In genomic region chr17:16419929-16420271, GRCh38 we compare ENCODE assay signal across 8 cellular contexts. TPM values are rescaled to one million over a fixed set of nuclear protein-coding genes. Genes with fewer than 3 reads are reported as not detected.
DNase-seq lines count a peak whose midpoint lies in the region; ATAC-seq and TF ChIP-seq lines count a peak whose summit lies in the region.

No MANE protein-coding gene starts in this region.

- H3K36me3 ChIP-seq in MG63, result no peaks in the 10 kb centered on the region

- H3K9me3 Mint-ChIP-seq in CD4-positive, alpha-beta T cell, result no peaks in the 10 kb centered on the region
- no peaks in the 10 kb centered on the region for H3K9me3 Mint-ChIP-seq in activated naive CD8-positive, alpha-beta T cell treated with anti-CD3 and anti-CD28 coated beads for 36 hours

- peak in 5 of 10 experiments; percentile 23 to 53 (median 37) for DNase-seq in CD4-positive, alpha-beta T cell
- peak; percentile 57 for DNase-seq in MG63
- peak; percentile 64 for DNase-seq in activated naive CD8-positive, alpha-beta T cell treated with anti-CD3 and anti-CD28 coated beads for 36 hours
- peak; percentile 63 for DNase-seq in myocyte (ENCODE audit: low read depth)
- DNase-seq in GM10248 (ENCODE audit: extremely low spot score), result no peak
- DNase-seq in RWPE1 (ENCODE audit: low spot score), result no peak
- DNase-seq in kidney glomerular epithelial cell (lab: John Stamatoyannopoulos, UW), result no peak

- no peak for TF ChIP-seq CTCF in CD4-positive, alpha-beta T cell (IDR thresholded peaks at IDR 0.05)
- TF ChIP-seq CTCF in GM10248 (IDR thresholded peaks at IDR 0.05; ENCODE audit: control extremely low read depth, extremely low read depth, low read depth, missing control alignments) (no peak), RWPE1 (conservative IDR thresholded peaks at IDR 0.05; ENCODE audit: low read depth) (no peak)

- H3K9me3 ChIP-seq in CD4-positive, alpha-beta T cell (ENCODE audit: control insufficient read depth, low read length), result no peaks in the 10 kb centered on the region
- H3K9me3 ChIP-seq in MG63, result no peaks in the 10 kb centered on the region

- no peak overlapping the region for H3K27ac ChIP-seq in CD4-positive, alpha-beta T cell (ENCODE audit: low read depth, low read length)
- no peak overlapping the region for H3K27ac ChIP-seq in RWPE1

- no peak overlapping the region for H3K4me3 Mint-ChIP-seq in CD4-positive, alpha-beta T cell
- H3K4me3 Mint-ChIP-seq in activated naive CD8-positive, alpha-beta T cell treated with anti-CD3 and anti-CD28 coated beads for 36 hours, result peak overlapping the region; percentile 73

- peaks cover 70% of the 10 kb centered on the region for H3K36me3 Mint-ChIP-seq in CD4-positive, alpha-beta T cell (ENCODE audit: low read depth)
- H3K36me3 Mint-ChIP-seq in activated naive CD8-positive, alpha-beta T cell treated with anti-CD3 and anti-CD28 coated beads for 36 hours, result peaks cover 33% of the 10 kb centered on the region

- H3K27me3 Mint-ChIP-seq in CD4-positive, alpha-beta T cell, result no peaks in the 10 kb centered on the region
- H3K27me3 Mint-ChIP-seq in activated naive CD8-positive, alpha-beta T cell treated with anti-CD3 and anti-CD28 coated beads for 36 hours, result no peaks in the 10 kb centered on the region

- CTCF ChIA-PET in CD4-positive, alpha-beta T cell (lab: Charles Lee), result no interaction called here
- CTCF ChIA-PET in GM10248 (lab: Yijun Ruan, JAX), result interaction anchor here (1.0 to 7.4 kb wide), 6 partner anchors 9 to 56 kb away, joined by 3 to 44 read pairs (median 4); no protein-coding TSS in a partner anchor
- CTCF ChIA-PET in RWPE1 (lab: Yijun Ruan, JAX), result no interaction called here

- peak overlapping the region; percentile 85 for H3K27ac Mint-ChIP-seq in CD4-positive, alpha-beta T cell
- H3K27ac Mint-ChIP-seq in activated naive CD8-positive, alpha-beta T cell treated with anti-CD3 and anti-CD28 coated beads for 36 hours, result peak overlapping the region; percentile 99

- H3K4me1 Mint-ChIP-seq in CD4-positive, alpha-beta T cell (ENCODE audit: low read depth), result peaks cover 46% of the 10 kb centered on the region
- H3K4me1 Mint-ChIP-seq in activated naive CD8-positive, alpha-beta T cell treated with anti-CD3 and anti-CD28 coated beads for 36 hours, result peaks cover 40% of the 10 kb centered on the region

- H3K27me3 ChIP-seq in CD4-positive, alpha-beta T cell (ENCODE audit: control insufficient read depth, insufficient read depth, low read length), result no peaks in the 10 kb centered on the region
- H3K27me3 ChIP-seq in MG63, result no peaks in the 10 kb centered on the region

- H3K4me3 ChIP-seq in MG63, result no peak overlapping the region

- intact Hi-C loops in CD4-positive, alpha-beta T cell (cut with DNase I, micrococcal nuclease), result loop anchor here in 1 of 2 experiments (2.0 to 10.0 kb wide), 2 partner anchors 17 to 55 kb away; no protein-coding TSS in a partner anchor

- ATAC-seq in CD4-positive, alpha-beta T cell (ENCODE audit: poor library complexity), result no peak
- no peak for ATAC-seq in GM21723 (IDR thresholded peaks at IDR 0.05; ENCODE audit: unreplicated experiment)

- POLR2A ChIA-PET in CD4-positive, alpha-beta T cell (lab: Charles Lee), result no interaction called here
- POLR2A ChIA-PET in GM10248 (lab: Yijun Ruan, JAX) (interaction anchor here (0.6 to 2.8 kb wide), 3 partner anchors 19 to 403 kb away, joined by 4 to 22 read pairs (median 13); partner anchors contain the start of gene UBB), RWPE1 (lab: Yijun Ruan, JAX; ENCODE audit: low non-redundant PET) (no interaction called here)

RNA-seq across cellular contexts. Expression of gene TRPV2, which starts 4.5 kb away (rescaled TPM):
- 10 to 100 TPM; 42.8 to 45.2 TPM for total RNA-seq in CD4-positive, alpha-beta T cell
- total RNA-seq in MG63 (2014; rRNA removed; shearing (Covaris generic); ENCODE audit: low replicate concordance), result 0.05 and 0.30 TPM in 2 replicates
- 10 to 100 TPM; 34.4 to 40.2 TPM for total RNA-seq in activated naive CD8-positive, alpha-beta T cell treated with anti-CD3 and anti-CD28 coated beads for 36 hours
- 13.1 and 16.1 TPM in 2 replicates for total RNA-seq in myocyte
- 30.3 TPM for polyA plus RNA-seq in myocyte (2012)

RNA-seq across cellular contexts. Expression of gene UBB, which starts 39.0 kb away (rescaled TPM):
- 100 to 1,000 TPM; 646 to 647 TPM for total RNA-seq in CD4-positive, alpha-beta T cell
- 957 and 1,097 TPM in 2 replicates for total RNA-seq in MG63 (2014; rRNA removed; shearing (Covaris generic); ENCODE audit: low replicate concordance)
- total RNA-seq in activated naive CD8-positive, alpha-beta T cell treated with anti-CD3 and anti-CD28 coated beads for 36 hours, result 1,000 to 10,000 TPM; 1,498 to 1,547 TPM
- 823 and 904 TPM in 2 replicates for total RNA-seq in myocyte
- 2,496 TPM for polyA plus RNA-seq in myocyte (2012)

Comparison
In these comparisons a context has a peak if more than half of its experiments do, and no peak if none do; other contexts are left out.
1. DNase-seq: peak in MG63 (single experiment), activated naive CD8-positive, alpha-beta T cell treated with anti-CD3 and anti-CD28 coated beads for 36 hours (single experiment) and myocyte (single experiment); none in GM10248 (single experiment), RWPE1 (single experiment) and kidney glomerular epithelial cell (single experiment).
2. RNA of gene TRPV2, which starts 4.5 kb away (total RNA-seq): 42.8 to 45.2 TPM in CD4-positive, alpha-beta T cell, 34.4 to 40.2 TPM in activated naive CD8-positive, alpha-beta T cell treated with anti-CD3 and anti-CD28 coated beads for 36 hours and 13.1 to 16.1 TPM in myocyte; 0.05 to 0.30 TPM in MG63; every median in the first group is over 10 times any median in the second.